In the genomic region with DNA sequence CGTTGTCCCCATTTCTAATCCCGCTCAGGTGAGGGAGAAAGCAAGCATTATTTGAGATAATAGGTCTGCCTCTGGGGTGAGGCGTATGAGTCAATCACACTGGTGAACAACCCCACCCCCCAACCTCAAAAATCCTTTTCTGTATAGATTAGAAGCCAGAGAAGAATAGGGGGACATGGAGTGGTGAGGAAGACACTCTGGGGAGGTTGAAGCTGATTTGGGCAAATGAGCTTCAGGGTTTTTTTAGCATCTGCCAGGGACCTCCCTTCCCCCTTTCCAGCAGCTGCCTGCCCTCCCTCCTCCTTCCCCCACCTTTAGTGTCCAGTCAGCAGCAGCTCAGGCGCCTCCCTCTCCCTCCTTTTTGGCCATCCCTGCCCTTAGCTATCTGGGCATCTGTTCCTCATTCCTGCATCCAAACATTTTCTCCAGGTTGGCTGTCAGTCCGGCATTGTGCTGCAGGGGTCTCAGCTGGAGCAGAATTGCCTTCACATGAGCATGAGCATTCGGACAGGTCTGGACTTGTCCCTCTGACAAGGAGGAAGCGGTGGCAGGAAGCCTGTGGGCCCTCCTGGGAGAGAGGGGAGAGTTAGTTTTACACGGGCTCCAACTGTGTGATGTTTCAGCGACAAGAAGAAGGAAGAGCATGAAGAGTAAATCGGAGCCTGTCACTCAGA, we compare ENCODE assay signal across 2 cellular contexts.
TF ChIP-seq lines count a peak whose summit lies in the region.

No MANE protein-coding gene starts in this region.

TF ChIP-seq in HEK293, 187 proteins besides CTCF, POLR2A, EP300 and RAD21 (continued from another document and continues in another):
- TF ChIP-seq, protein P1, sequence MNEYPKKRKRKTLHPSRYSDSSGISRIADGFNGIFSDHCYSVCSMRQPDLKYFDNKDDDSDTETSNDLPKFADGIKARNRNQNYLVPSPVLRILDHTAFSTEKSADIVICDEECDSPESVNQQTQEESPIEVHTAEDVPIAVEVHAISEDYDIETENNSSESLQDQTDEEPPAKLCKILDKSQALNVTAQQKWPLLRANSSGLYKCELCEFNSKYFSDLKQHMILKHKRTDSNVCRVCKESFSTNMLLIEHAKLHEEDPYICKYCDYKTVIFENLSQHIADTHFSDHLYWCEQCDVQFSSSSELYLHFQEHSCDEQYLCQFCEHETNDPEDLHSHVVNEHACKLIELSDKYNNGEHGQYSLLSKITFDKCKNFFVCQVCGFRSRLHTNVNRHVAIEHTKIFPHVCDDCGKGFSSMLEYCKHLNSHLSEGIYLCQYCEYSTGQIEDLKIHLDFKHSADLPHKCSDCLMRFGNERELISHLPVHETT (tag by site-specific recombination; IDR thresholded peaks at IDR 0.05), result no peak
- TF ChIP-seq ZNF211 (tag by site-specific recombination; IDR thresholded peaks at IDR 0.05; ENCODE audit: low read depth), result no peak
- TF ChIP-seq, protein P2, sequence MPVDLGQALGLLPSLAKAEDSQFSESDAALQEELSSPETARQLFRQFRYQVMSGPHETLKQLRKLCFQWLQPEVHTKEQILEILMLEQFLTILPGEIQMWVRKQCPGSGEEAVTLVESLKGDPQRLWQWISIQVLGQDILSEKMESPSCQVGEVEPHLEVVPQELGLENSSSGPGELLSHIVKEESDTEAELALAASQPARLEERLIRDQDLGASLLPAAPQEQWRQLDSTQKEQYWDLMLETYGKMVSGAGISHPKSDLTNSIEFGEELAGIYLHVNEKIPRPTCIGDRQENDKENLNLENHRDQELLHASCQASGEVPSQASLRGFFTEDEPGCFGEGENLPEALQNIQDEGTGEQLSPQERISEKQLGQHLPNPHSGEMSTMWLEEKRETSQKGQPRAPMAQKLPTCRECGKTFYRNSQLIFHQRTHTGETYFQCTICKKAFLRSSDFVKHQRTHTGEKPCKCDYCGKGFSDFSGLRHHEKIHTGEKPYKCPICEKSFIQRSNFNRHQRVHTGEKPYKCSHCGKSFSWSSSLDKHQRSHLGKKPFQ (tag by site-specific recombination; IDR thresholded peaks at IDR 0.05), result no peak
- no peak for TF ChIP-seq ZNF830 (tag by site-specific recombination; IDR thresholded peaks at IDR 0.05; ENCODE audit: low read depth)
- no peak for TF ChIP-seq ZNF670 (tag by site-specific recombination; IDR thresholded peaks at IDR 0.05; ENCODE audit: low read depth)
- TF ChIP-seq, protein P3, sequence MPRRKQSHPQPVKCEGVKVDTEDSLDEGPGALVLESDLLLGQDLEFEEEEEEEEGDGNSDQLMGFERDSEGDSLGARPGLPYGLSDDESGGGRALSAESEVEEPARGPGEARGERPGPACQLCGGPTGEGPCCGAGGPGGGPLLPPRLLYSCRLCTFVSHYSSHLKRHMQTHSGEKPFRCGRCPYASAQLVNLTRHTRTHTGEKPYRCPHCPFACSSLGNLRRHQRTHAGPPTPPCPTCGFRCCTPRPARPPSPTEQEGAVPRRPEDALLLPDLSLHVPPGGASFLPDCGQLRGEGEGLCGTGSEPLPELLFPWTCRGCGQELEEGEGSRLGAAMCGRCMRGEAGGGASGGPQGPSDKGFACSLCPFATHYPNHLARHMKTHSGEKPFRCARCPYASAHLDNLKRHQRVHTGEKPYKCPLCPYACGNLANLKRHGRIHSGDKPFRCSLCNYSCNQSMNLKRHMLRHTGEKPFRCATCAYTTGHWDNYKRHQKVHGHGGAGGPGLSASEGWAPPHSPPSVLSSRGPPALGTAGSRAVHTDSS (tag by site-specific recombination; IDR thresholded peaks at IDR 0.05), result 0 out of 2 replicates have a peak, but pooled peaks have one; percentile 18
- no peak for TF ChIP-seq ZBTB11 (tag by site-specific recombination; conservative IDR thresholded peaks at IDR 0.05; ENCODE audit: low read depth)
- TF ChIP-seq ZNF701 (tag by site-specific recombination; IDR thresholded peaks at IDR 0.05), result no peak
- TF ChIP-seq ZNF26 (tag by site-specific recombination; IDR thresholded peaks at IDR 0.05), result no peak
- no peak for TF ChIP-seq ZNF626 (tag by site-specific recombination; IDR thresholded peaks at IDR 0.05)
- TF ChIP-seq ZNF155 (tag by site-specific recombination; IDR thresholded peaks at IDR 0.05), result no peak
- TF ChIP-seq ZNF416 (tag by site-specific recombination; IDR thresholded peaks at IDR 0.05), result no peak
- no peak for TF ChIP-seq ZNF2 (tag by site-specific recombination; IDR thresholded peaks at IDR 0.05)
- peak; percentile 98 for TF ChIP-seq TRIM28 (IDR thresholded peaks at IDR 0.05; ENCODE audit: borderline replicate concordance, low read length)
- TF ChIP-seq ZNF341 (tag by site-specific recombination; IDR thresholded peaks at IDR 0.05; ENCODE audit: low read depth), result peak; percentile 21; the same call in 1 of the 2 replicates

TF ChIP-seq in GM12878, 131 proteins besides CTCF, POLR2A, EP300 and RAD21 (continued from another document):
- TF ChIP-seq SKIL (IDR thresholded peaks at IDR 0.05; ENCODE audit: low read depth, poor library complexity, severe bottlenecking), result peak; percentile 84
- peak; percentile 76 to 85 for TF ChIP-seq IKZF2 (IDR thresholded peaks at IDR 0.05)
- TF ChIP-seq, protein P4, sequence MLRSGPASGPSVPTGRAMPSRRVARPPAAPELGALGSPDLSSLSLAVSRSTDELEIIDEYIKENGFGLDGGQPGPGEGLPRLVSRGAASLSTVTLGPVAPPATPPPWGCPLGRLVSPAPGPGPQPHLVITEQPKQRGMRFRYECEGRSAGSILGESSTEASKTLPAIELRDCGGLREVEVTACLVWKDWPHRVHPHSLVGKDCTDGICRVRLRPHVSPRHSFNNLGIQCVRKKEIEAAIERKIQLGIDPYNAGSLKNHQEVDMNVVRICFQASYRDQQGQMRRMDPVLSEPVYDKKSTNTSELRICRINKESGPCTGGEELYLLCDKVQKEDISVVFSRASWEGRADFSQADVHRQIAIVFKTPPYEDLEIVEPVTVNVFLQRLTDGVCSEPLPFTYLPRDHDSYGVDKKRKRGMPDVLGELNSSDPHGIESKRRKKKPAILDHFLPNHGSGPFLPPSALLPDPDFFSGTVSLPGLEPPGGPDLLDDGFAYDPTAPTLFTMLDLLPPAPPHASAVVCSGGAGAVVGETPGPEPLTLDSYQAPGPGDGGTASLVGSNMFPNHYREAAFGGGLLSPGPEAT (IDR thresholded peaks at IDR 0.05; ENCODE audit: low read depth), result peak; percentile 72
- no peak for TF ChIP-seq NFYA (IDR thresholded peaks at IDR 0.05; ENCODE audit: borderline replicate concordance, low read depth, low read length)
- TF ChIP-seq MYB (IDR thresholded peaks at IDR 0.05; ENCODE audit: borderline replicate concordance, low read depth, low read length), result no peak
- TF ChIP-seq SIN3A (IDR thresholded peaks at IDR 0.05; ENCODE audit: low read depth, low read length), result no peak
- peak; percentile 21; the same call in 1 of the 2 replicates for TF ChIP-seq NFIC (IDR thresholded peaks at IDR 0.05; ENCODE audit: low read depth, low read length)
- TF ChIP-seq, protein P5, sequence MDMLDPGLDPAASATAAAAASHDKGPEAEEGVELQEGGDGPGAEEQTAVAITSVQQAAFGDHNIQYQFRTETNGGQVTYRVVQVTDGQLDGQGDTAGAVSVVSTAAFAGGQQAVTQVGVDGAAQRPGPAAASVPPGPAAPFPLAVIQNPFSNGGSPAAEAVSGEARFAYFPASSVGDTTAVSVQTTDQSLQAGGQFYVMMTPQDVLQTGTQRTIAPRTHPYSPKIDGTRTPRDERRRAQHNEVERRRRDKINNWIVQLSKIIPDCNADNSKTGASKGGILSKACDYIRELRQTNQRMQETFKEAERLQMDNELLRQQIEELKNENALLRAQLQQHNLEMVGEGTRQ (IDR thresholded peaks at IDR 0.05; ENCODE audit: borderline replicate concordance, low read depth, low read length), result no peak
- TF ChIP-seq IKZF1 (conservative IDR thresholded peaks at IDR 0.05), result peak; percentile 78
- TF ChIP-seq, protein P6, sequence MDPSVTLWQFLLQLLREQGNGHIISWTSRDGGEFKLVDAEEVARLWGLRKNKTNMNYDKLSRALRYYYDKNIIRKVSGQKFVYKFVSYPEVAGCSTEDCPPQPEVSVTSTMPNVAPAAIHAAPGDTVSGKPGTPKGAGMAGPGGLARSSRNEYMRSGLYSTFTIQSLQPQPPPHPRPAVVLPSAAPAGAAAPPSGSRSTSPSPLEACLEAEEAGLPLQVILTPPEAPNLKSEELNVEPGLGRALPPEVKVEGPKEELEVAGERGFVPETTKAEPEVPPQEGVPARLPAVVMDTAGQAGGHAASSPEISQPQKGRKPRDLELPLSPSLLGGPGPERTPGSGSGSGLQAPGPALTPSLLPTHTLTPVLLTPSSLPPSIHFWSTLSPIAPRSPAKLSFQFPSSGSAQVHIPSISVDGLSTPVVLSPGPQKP (IDR thresholded peaks at IDR 0.05; ENCODE audit: low read depth, low read length), result no peak
- no peak for TF ChIP-seq CBFB (IDR thresholded peaks at IDR 0.05; ENCODE audit: low read depth)
- peak; percentile 13 to 57; a peak in 2 of 4 replicates for TF ChIP-seq BHLHE40 (IDR thresholded peaks at IDR 0.05; ENCODE audit: borderline replicate concordance in 1 of 2, low read depth in 2 of 2, low read length in 1 of 2)
- TF ChIP-seq ZBTB40 (IDR thresholded peaks at IDR 0.05; ENCODE audit: borderline replicate concordance), result no peak
- TF ChIP-seq EED (IDR thresholded peaks at IDR 0.05; ENCODE audit: low read depth), result peak; percentile 71
- TF ChIP-seq, protein P7, sequence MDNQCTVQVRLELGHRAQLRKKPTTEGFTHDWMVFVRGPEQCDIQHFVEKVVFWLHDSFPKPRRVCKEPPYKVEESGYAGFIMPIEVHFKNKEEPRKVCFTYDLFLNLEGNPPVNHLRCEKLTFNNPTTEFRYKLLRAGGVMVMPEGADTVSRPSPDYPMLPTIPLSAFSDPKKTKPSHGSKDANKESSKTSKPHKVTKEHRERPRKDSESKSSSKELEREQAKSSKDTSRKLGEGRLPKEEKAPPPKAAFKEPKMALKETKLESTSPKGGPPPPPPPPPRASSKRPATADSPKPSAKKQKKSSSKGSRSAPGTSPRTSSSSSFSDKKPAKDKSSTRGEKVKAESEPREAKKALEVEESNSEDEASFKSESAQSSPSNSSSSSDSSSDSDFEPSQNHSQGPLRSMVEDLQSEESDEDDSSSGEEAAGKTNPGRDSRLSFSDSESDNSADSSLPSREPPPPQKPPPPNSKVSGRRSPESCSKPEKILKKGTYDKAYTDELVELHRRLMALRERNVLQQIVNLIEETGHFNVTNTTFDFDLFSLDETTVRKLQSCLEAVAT (IDR thresholded peaks at IDR 0.05), result no peak
- peak; percentile 56 for TF ChIP-seq CHD2 (IDR thresholded peaks at IDR 0.05; ENCODE audit: borderline replicate concordance, low read depth, low read length)
- TF ChIP-seq, protein P8, sequence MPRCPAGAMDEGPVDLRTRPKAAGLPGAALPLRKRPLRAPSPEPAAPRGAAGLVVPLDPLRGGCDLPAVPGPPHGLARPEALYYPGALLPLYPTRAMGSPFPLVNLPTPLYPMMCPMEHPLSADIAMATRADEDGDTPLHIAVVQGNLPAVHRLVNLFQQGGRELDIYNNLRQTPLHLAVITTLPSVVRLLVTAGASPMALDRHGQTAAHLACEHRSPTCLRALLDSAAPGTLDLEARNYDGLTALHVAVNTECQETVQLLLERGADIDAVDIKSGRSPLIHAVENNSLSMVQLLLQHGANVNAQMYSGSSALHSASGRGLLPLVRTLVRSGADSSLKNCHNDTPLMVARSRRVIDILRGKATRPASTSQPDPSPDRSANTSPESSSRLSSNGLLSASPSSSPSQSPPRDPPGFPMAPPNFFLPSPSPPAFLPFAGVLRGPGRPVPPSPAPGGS (IDR thresholded peaks at IDR 0.05; ENCODE audit: borderline replicate concordance, insufficient read depth, low read depth, low read length, poor library complexity, severe bottlenecking), result no peak
- no peak for TF ChIP-seq NFXL1 (IDR thresholded peaks at IDR 0.05; ENCODE audit: borderline replicate concordance)
- 0 out of 2 replicates have a peak, but pooled peaks have one; percentile 31 for TF ChIP-seq DPF2 (IDR thresholded peaks at IDR 0.05)
- TF ChIP-seq, protein P9, sequence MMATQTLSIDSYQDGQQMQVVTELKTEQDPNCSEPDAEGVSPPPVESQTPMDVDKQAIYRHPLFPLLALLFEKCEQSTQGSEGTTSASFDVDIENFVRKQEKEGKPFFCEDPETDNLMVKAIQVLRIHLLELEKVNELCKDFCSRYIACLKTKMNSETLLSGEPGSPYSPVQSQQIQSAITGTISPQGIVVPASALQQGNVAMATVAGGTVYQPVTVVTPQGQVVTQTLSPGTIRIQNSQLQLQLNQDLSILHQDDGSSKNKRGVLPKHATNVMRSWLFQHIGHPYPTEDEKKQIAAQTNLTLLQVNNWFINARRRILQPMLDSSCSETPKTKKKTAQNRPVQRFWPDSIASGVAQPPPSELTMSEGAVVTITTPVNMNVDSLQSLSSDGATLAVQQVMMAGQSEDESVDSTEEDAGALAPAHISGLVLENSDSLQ (IDR thresholded peaks at IDR 0.05), result peak; percentile 91
- TF ChIP-seq CHD4 (IDR thresholded peaks at IDR 0.05), result no peak
